ENCODE assay signal across 9 cellular contexts in genomic region chr3:160448845-160449659, GRCh38. TPM values are rescaled to one million over a fixed set of nuclear protein-coding genes. Genes with fewer than 3 reads are reported as not detected.
A peak's percentile ranks its signal among the peaks of the same experiment; 100 is the strongest.
DNase-seq lines count a peak whose midpoint lies in the region; ATAC-seq, FAIRE-seq and TF ChIP-seq lines count a peak whose summit lies in the region.
"Had no signal": no experiment of that assay in that cellular context is flagged by ENCODE, and none has a peak within 500 bp of the region (broad histone marks: within the 10 kb centered on the region; RNA-seq: fewer than 3 reads in every experiment).

No MANE protein-coding gene starts in this region.

- H2BK5ac ChIP-seq in H1 (ENCODE audit: low read depth, low read length) (peak overlapping the region; percentile 99), mesendoderm (ENCODE audit: low read length) (peak overlapping the region; percentile 97)

- DNase-seq in AG09309 (ENCODE audit: low read depth) (no peak), RPMI8226 (peak; percentile 81), H1 (ENCODE audit: low read depth in 1 of 2, low spot score in 2 of 2) (no peak), mesendoderm (no peak), SK-N-DZ (ENCODE audit: low spot score) (no peak)

- no peak overlapping the region for H3K14ac ChIP-seq in H1 (ENCODE audit: insufficient read length)

- H3K56ac ChIP-seq in H1 (replicated peaks; ENCODE audit: insufficient read length, low read depth, low read length) (peak overlapping the region; percentile 98), mesendoderm (ENCODE audit: low read length) (peak overlapping the region; percentile 97)

- no peak for TF ChIP-seq EP300 in H1 (IDR thresholded peaks at IDR 0.05; ENCODE audit: borderline replicate concordance in 1 of 2, low read depth in 2 of 2, low read length in 2 of 2)

- H2AFZ ChIP-seq in H1 (ENCODE audit: low read length), result peak overlapping the region; percentile 77; the same call in 1 of the 2 replicates

- H2BK20ac ChIP-seq in H1 (ENCODE audit: low read length), result peak overlapping the region; percentile 72; the same call in 1 of the 2 replicates

- peak overlapping the region; percentile 88 for H2BK12ac ChIP-seq in H1 (ENCODE audit: low read depth, low read length)

- peak overlapping the region; percentile 69 for H3K4me3 ChIP-seq in AG09309 (ENCODE audit: control insufficient read depth, low read depth, low read length)
- peak overlapping the region; percentile 92 to 97 (median 94) for H3K4me3 ChIP-seq in H1 (ENCODE audit: extremely low read depth in 1 of 4, insufficient read depth in 2 of 4, low read depth in 3 of 4, low read length in 4 of 4)
- peak overlapping the region; percentile 93 for H3K4me3 ChIP-seq in mesendoderm (ENCODE audit: low read length)
- peak overlapping the region; percentile 62 for H3K4me3 ChIP-seq in urinary bladder (ENCODE audit: low read depth, low read length)
- H3K4me3 ChIP-seq: SK-N-MC had no signal

- H3K9me3 ChIP-seq in H1 (ENCODE audit: insufficient read depth in 2 of 2, low read depth in 1 of 2, low read length in 1 of 2), result peaks cover 0 to 2% of the 10 kb centered on the region in 2 experiments; a peak in 2 of 4 replicates

- H2AK5ac ChIP-seq in H1 (ENCODE audit: low read depth, low read length) (no peak overlapping the region), mesendoderm (ENCODE audit: low read length) (no peak overlapping the region)

- H4K91ac ChIP-seq in H1 (replicated peaks; ENCODE audit: insufficient read length, low read length), result peak overlapping the region; percentile 83

- H3K36me3 ChIP-seq in H1 (ENCODE audit: control insufficient read depth in 2 of 4, insufficient read depth in 4 of 4, low read length in 3 of 4), result peaks cover 0 to 35% (median 7%) of the 10 kb centered on the region in 4 experiments; a peak in 4 of 8 replicates
- no peaks in the 10 kb centered on the region for H3K36me3 ChIP-seq in mesendoderm (ENCODE audit: control insufficient read depth, insufficient read depth, low read length)
- H3K36me3 ChIP-seq in urinary bladder (ENCODE audit: insufficient read depth), result no peaks in the 10 kb centered on the region

- H3K4me1 ChIP-seq in H1 (replicated peaks in 1 of 4; ENCODE audit: control insufficient read depth in 3 of 4, insufficient read depth in 4 of 4, low read length in 3 of 4), result peaks cover 0 to 5% (median 0%) of the 10 kb centered on the region in 4 experiments; a peak in 3 of 7 replicates
- peaks cover 4% of the 10 kb centered on the region for H3K4me1 ChIP-seq in mesendoderm (ENCODE audit: control insufficient read depth, low read depth, low read length)
- no peaks in the 10 kb centered on the region for H3K4me1 ChIP-seq in urinary bladder (ENCODE audit: insufficient read depth)

- H3K79me1 ChIP-seq in H1 (ENCODE audit: low read depth, low read length) (no peaks in the 10 kb centered on the region; the same call in 1 of the 2 replicates), mesendoderm (ENCODE audit: low read length) (peaks cover 3% of the 10 kb centered on the region)

- WGBS in H1 (ENCODE audit: extremely low coverage in 1 of 2, insufficient coverage in 1 of 2, insufficient read length in 1 of 2, insufficient replicate concordance in 2 of 2, low coverage in 1 of 2, low lambda C conversion rate in 2 of 2, missing lambda C conversion rate in 1 of 2), 2 experiments, result 2% methylated on average over 13 of the region's 26 CpGs; no CpG with 5 or more reads in 1 of the 2 experiments
- no CpG with 5 or more reads among the region's 26 CpGs for whole genome bisulfite sequencing in mesendoderm (ENCODE audit: extremely low coverage, insufficient coverage, low lambda C conversion rate)
- WGBS in urinary bladder, result 1% methylated on average over 26 of the region's 26 CpGs

- peak; percentile 42 for ATAC-seq in GM18867 (IDR thresholded peaks at IDR 0.05; ENCODE audit: unreplicated experiment)
- ATAC-seq in HG03095 (IDR thresholded peaks at IDR 0.05; ENCODE audit: unreplicated experiment), result peak; percentile 38

- H2BK120ac ChIP-seq in H1 (replicated peaks; ENCODE audit: low read depth, low read length) (peak overlapping the region; percentile 62), mesendoderm (ENCODE audit: low read depth, low read length) (no peak overlapping the region)

- no peak for TF ChIP-seq POLR2A in H1 (IDR thresholded peaks at IDR 0.05; ENCODE audit: control extremely low read depth in 1 of 2, low read depth in 2 of 2, low read length in 2 of 2)

- H4K5ac ChIP-seq in H1 (ENCODE audit: insufficient read length, low read depth, low read length) (peak overlapping the region; percentile 96), mesendoderm (ENCODE audit: low read length) (no peak overlapping the region)

- no peak for FAIRE-seq in H1 (lab: Jason Lieb, UNC)

- peak overlapping the region; percentile 77 to 86 for H3K4me2 ChIP-seq in H1 (ENCODE audit: insufficient read depth in 1 of 2, low read depth in 2 of 2, low read length in 2 of 2)
- peak overlapping the region; percentile 56 for H3K4me2 ChIP-seq in mesendoderm (ENCODE audit: low read length)

- H3K27me3 ChIP-seq in H1 (replicated peaks in 1 of 4; ENCODE audit: control insufficient read depth in 3 of 4, extremely low read depth in 1 of 4, insufficient read depth in 3 of 4, low read length in 3 of 4) (no peaks in the 10 kb centered on the region), mesendoderm (ENCODE audit: insufficient read depth, low read length, poor library complexity) (no peaks in the 10 kb centered on the region)

- no peak for TF ChIP-seq RAD21 in H1 (IDR thresholded peaks at IDR 0.05 in 1 of 2, conservative IDR thresholded peaks at IDR 0.05 in 1 of 2; ENCODE audit: low read depth in 2 of 2, low read length in 2 of 2)

- peak overlapping the region; percentile 82 for H3K4ac ChIP-seq in H1 (replicated peaks; ENCODE audit: insufficient read length, low read depth, low read length)
- no peak overlapping the region for H3K4ac ChIP-seq in mesendoderm (ENCODE audit: low read depth, low read length)

- H3K23ac ChIP-seq in H1 (ENCODE audit: insufficient read length), result no peak overlapping the region
- H3K23ac ChIP-seq in mesendoderm (ENCODE audit: low read length), result no peak overlapping the region

- TF ChIP-seq CTCF in AG09309 (IDR thresholded peaks at IDR 0.05; ENCODE audit: control insufficient read depth, insufficient read depth, low read depth, low read length, missing control alignments) (no peak), H1 (IDR thresholded peaks at IDR 0.05; ENCODE audit: control extremely low read depth in 1 of 3, insufficient read depth in 1 of 3, low read depth in 1 of 3, low read length in 3 of 3) (no peak)

- H4K20me1 ChIP-seq in H1 (replicated peaks in 1 of 2; ENCODE audit: control insufficient read depth in 1 of 2, insufficient read depth in 2 of 2, low read length in 2 of 2), result no peaks in the 10 kb centered on the region

- H3K9ac ChIP-seq in H1 (replicated peaks in 1 of 4; ENCODE audit: extremely low read depth in 1 of 4, low read depth in 3 of 4, low read length in 3 of 4) (peak overlapping the region; percentile 95 to 97 (median 96)), mesendoderm (ENCODE audit: low read length) (peak overlapping the region; percentile 92)

- CTCF ChIA-PET in H1 (lab: Charles Lee; ENCODE audit: partially characterized antibody), result interaction anchor here (0.5 to 1.9 kb wide), 8 partner anchors 9 to 391 kb away, joined by 3 to 4 read pairs (median 4); no protein-coding TSS in a partner anchor

- H3K79me2 ChIP-seq in H1 (ENCODE audit: control insufficient read depth in 1 of 2, insufficient read depth in 2 of 2, low read length in 2 of 2) (peaks cover 29 to 51% of the 10 kb centered on the region in 2 experiments), mesendoderm (ENCODE audit: control insufficient read depth, insufficient read depth, low read length) (peaks cover 33% of the 10 kb centered on the region)

- POLR2A ChIA-PET in H1 (lab: Charles Lee; ENCODE audit: partially characterized antibody), result interaction anchor here (0.9 to 4.7 kb wide), 23 partner anchors 10 to 417 kb away, joined by 3 to 70 read pairs (median 5); partner anchors contain the start of genes C3orf80, KPNA4 and SMC4

- H3K18ac ChIP-seq in H1 (ENCODE audit: extremely low read depth, low read length) (peak overlapping the region; percentile 97), mesendoderm (ENCODE audit: low read length) (peak overlapping the region; percentile 47)

- H3K27ac ChIP-seq in H1 (ENCODE audit: low read depth, low read length) (peak overlapping the region; percentile 95), mesendoderm (ENCODE audit: low read depth, low read length) (peak overlapping the region; percentile 94), urinary bladder (ENCODE audit: low read depth) (peak overlapping the region; percentile 60)
- H3K27ac ChIP-seq: SK-N-MC had no signal

- peak overlapping the region; percentile 96; the same call in 1 of the 2 replicates for H4K8ac ChIP-seq in H1 (ENCODE audit: extremely low read depth, insufficient read depth, low read length)
- H4K8ac ChIP-seq in mesendoderm (ENCODE audit: low read depth, low read length), result no peak overlapping the region

- H3K23me2 ChIP-seq in H1 (ENCODE audit: low read depth, low read length), result peaks cover 6% of the 10 kb centered on the region

- H2BK15ac ChIP-seq in H1 (ENCODE audit: low read length), result peak overlapping the region; percentile 100; the same call in 1 of the 2 replicates
- no peak overlapping the region for H2BK15ac ChIP-seq in mesendoderm (replicated peaks; ENCODE audit: low read depth)

RNA-seq across cellular contexts. Expression of gene TRIM59, which starts 0.5 kb away (rescaled TPM):
- total RNA-seq in H1 (2021; fragmentation: NEBNext Ultra II Directional; extraction: Animal tissue kit (Norgen Biotek cat#: 25700)), result 53.4 and 57.8 TPM in 2 replicates
- polyA plus RNA-seq in H1 (2011; rRNA removed) (7.8 and 11.6 TPM in 2 replicates), urinary bladder (2.4 TPM)
- 12.7 TPM for polyA plus RNA-seq in H1 (2011; cell fraction: cytosol; rRNA removed)
- 6.7 TPM for polyA plus RNA-seq in H1 (2011; cell fraction: nucleus; rRNA removed)
- polyA plus RNA-seq in H1 (2012, experiment 1 of 2), result 11.1 to 24.4 TPM (median 17.0 TPM) in 4 replicates
- 3.8 TPM for polyA plus RNA-seq in H1 (2012, experiment 2 of 2)
- polyA plus RNA-seq in H1 (2013, experiment 1 of 2), result 31.0 TPM
- 33.7 TPM for polyA plus RNA-seq in H1 (2013, experiment 2 of 2)
- polyA minus RNA-seq in H1 (2011; rRNA and poly(A)+ RNA removed), result 20.5 and 32.5 TPM in 2 replicates
- polyA minus RNA-seq in H1 (2011; cell fraction: cytosol; rRNA and poly(A)+ RNA removed), result 18.6 TPM
- 20.5 TPM for polyA minus RNA-seq in H1 (2011; cell fraction: nucleus; rRNA and poly(A)+ RNA removed)
- 28.6 TPM for polyA plus RNA-seq in mesendoderm (2013, experiment 1 of 2)
- polyA plus RNA-seq in mesendoderm (2013, experiment 2 of 2), result 30.5 TPM
- total RNA-seq in urinary bladder, result 40.2 TPM
- polyA plus RNA-seq in SK-N-DZ (2014; cell fraction: cytosol; rRNA removed), result 11.7 and 12.6 TPM in 2 replicates
- polyA plus RNA-seq in SK-N-DZ (2014; cell fraction: nucleus; rRNA removed), result 5.3 and 6.9 TPM in 2 replicates

RNA-seq across cellular contexts. Expression of gene SMC4, which starts 49.6 kb away (rescaled TPM):
- 118 and 129 TPM in 2 replicates for total RNA-seq in H1 (2021; fragmentation: NEBNext Ultra II Directional; extraction: Animal tissue kit (Norgen Biotek cat#: 25700))
- polyA plus RNA-seq in H1 (2011; rRNA removed), result 26.6 and 34.0 TPM in 2 replicates
- 43.2 TPM for polyA plus RNA-seq in H1 (2011; cell fraction: cytosol; rRNA removed)
- polyA plus RNA-seq in H1 (2011; cell fraction: nucleus; rRNA removed), result 61.2 TPM
- 56.6 to 115 TPM (median 74.1 TPM) in 4 replicates for polyA plus RNA-seq in H1 (2012, experiment 1 of 2)
- 7.9 TPM for polyA plus RNA-seq in H1 (2012, experiment 2 of 2)
- polyA plus RNA-seq in H1 (2013, experiment 1 of 2), result 291 TPM
- 273 TPM for polyA plus RNA-seq in H1 (2013, experiment 2 of 2)
- polyA minus RNA-seq in H1 (2011; rRNA and poly(A)+ RNA removed), result 20.3 and 25.7 TPM in 2 replicates
- 53.5 TPM for polyA minus RNA-seq in H1 (2011; cell fraction: cytosol; rRNA and poly(A)+ RNA removed)
- polyA minus RNA-seq in H1 (2011; cell fraction: nucleus; rRNA and poly(A)+ RNA removed), result 131 TPM
- 263 TPM for polyA plus RNA-seq in mesendoderm (2013, experiment 1 of 2)
- polyA plus RNA-seq in mesendoderm (2013, experiment 2 of 2), result 257 TPM
- total RNA-seq in urinary bladder, result 205 TPM
- polyA plus RNA-seq in urinary bladder, result 14.5 TPM
- 141 and 166 TPM in 2 replicates for polyA plus RNA-seq in SK-N-DZ (2014; cell fraction: cytosol; rRNA removed)
- polyA plus RNA-seq in SK-N-DZ (2014; cell fraction: nucleus; rRNA removed), result 588 and 755 TPM in 2 replicates

RNA-seq across cellular contexts. Expression of gene IFT80, which starts 50.0 kb away (rescaled TPM):
- 22.4 and 25.9 TPM in 2 replicates for total RNA-seq in H1 (2021; fragmentation: NEBNext Ultra II Directional; extraction: Animal tissue kit (Norgen Biotek cat#: 25700))
- polyA plus RNA-seq in H1 (2011; rRNA removed) (4.1 and 7.2 TPM in 2 replicates), urinary bladder (13.1 TPM)
- 13.3 TPM for polyA plus RNA-seq in H1 (2011; cell fraction: cytosol; rRNA removed)
- 5.9 TPM for polyA plus RNA-seq in H1 (2011; cell fraction: nucleus; rRNA removed)
- polyA plus RNA-seq in H1 (2012, experiment 1 of 2), result 11.1 to 24.6 TPM (median 15.9 TPM) in 4 replicates
- polyA plus RNA-seq in H1 (2012, experiment 2 of 2), result 0.66 TPM
- 15.1 TPM for polyA plus RNA-seq in H1 (2013, experiment 1 of 2)
- polyA plus RNA-seq in H1 (2013, experiment 2 of 2), result 14.0 TPM
- 6.4 and 9.8 TPM in 2 replicates for polyA minus RNA-seq in H1 (2011; rRNA and poly(A)+ RNA removed)
- 6.2 TPM for polyA minus RNA-seq in H1 (2011; cell fraction: cytosol; rRNA and poly(A)+ RNA removed)
- polyA minus RNA-seq in H1 (2011; cell fraction: nucleus; rRNA and poly(A)+ RNA removed), result 31.9 TPM
- polyA plus RNA-seq in mesendoderm (2013, experiment 1 of 2), result 10.7 TPM
- polyA plus RNA-seq in mesendoderm (2013, experiment 2 of 2), result 8.9 TPM
- 83.6 TPM for total RNA-seq in urinary bladder
- 81.4 and 88.5 TPM in 2 replicates for polyA plus RNA-seq in SK-N-DZ (2014; cell fraction: cytosol; rRNA removed)
- 127 and 130 TPM in 2 replicates for polyA plus RNA-seq in SK-N-DZ (2014; cell fraction: nucleus; rRNA removed)
